ENCODE assay signal across 8 cellular contexts in the genomic region with DNA sequence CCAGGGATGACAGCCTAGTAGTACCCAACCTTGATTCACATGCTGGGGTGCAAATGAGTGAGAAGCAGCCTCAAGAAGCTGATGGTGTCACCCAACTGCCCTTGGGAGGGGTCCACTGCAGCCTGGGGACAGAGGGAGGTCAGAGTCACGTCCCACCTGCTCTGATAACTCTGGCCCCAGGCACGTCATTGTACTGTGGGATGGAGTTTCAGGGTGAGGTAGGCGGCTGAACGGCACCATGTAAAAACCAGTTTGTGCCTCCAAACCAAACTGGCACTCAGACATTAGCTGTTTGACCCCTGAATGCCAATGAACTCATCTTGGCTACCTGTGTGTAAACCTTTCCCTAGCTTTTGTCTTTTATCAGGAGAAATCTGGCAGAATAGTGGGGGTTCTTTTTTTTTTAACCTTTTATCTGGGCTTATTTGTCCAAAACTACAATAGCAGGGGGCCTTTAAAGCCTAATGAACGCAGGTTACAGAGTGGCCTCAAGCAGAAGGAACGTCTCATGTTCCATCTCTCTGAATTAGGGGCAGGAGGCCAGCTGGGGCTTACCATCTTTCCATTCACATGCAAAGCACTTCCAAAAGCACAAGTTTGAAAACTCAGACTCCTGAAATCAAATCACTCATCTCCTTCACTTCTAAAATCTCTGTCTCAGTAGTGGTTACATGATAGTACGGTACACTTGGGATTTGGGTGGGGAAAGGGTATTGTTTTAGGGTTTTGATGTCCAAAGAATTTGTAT.
DNase-seq lines count a peak whose midpoint lies in the region; ATAC-seq and TF ChIP-seq lines count a peak whose summit lies in the region.

No MANE protein-coding gene starts in this region.

- H3K27ac ChIP-seq in DOHH2 (ENCODE audit: low read depth, low read length) (no peak overlapping the region), tibial artery (peak overlapping the region; percentile 74 to 78)

- no peaks in the 10 kb centered on the region for H3K79me2 ChIP-seq in DOHH2 (ENCODE audit: control insufficient read depth, low read length)

- no peak for TF ChIP-seq CTCF in DOHH2 (IDR thresholded peaks at IDR 0.05; ENCODE audit: low read depth, low read length, poor library complexity, severe bottlenecking)
- TF ChIP-seq CTCF in fibroblast of the aortic adventitia (IDR thresholded peaks at IDR 0.05; ENCODE audit: insufficient read depth, low read length): no peak
- TF ChIP-seq CTCF in tibial artery (IDR thresholded peaks at IDR 0.05): no peak

- H3K9me2 ChIP-seq in DOHH2 (replicated peaks; ENCODE audit: control insufficient read depth, low read length): no peaks in the 10 kb centered on the region

- peak; percentile 31 for ATAC-seq in GM21825 (IDR thresholded peaks at IDR 0.05; ENCODE audit: unreplicated experiment)

- H3K36me3 ChIP-seq in DOHH2 (ENCODE audit: control insufficient read depth, low read length) (peaks cover 5% of the 10 kb centered on the region; the same call in 1 of the 2 replicates), tibial artery (peaks cover 26 to 36% (median 35%) of the 10 kb centered on the region in 3 donors)

- H3K4me3 ChIP-seq in DOHH2 (ENCODE audit: low read length) (peak overlapping the region; percentile 64), fibroblast of the aortic adventitia (ENCODE audit: low read depth, low read length) (peak overlapping the region; percentile 58), tibial artery (peak overlapping the region; percentile 32 to 46)

- H3K9me3 ChIP-seq in DOHH2 (ENCODE audit: control insufficient read depth, insufficient read depth, low read length) (0 out of 2 replicates have a peak, but pooled peaks cover under 1% of the 10 kb centered on the region), tibial artery (no peaks in the 10 kb centered on the region)

- DNase-seq in NCI-H526 (lab: John Stamatoyannopoulos, UW): peak; percentile 53 to 54
- no peak for DNase-seq in fibroblast of the aortic adventitia (ENCODE audit: low read depth)
- DNase-seq in tibial artery: no peak
- no peak for DNase-seq in middle frontal gyrus (ENCODE audit: extremely low spot score, low spot score)
- DNase-seq in NCI-H774 (lab: John Stamatoyannopoulos, UW): no peak
- no peak for DNase-seq in activated gamma-delta T cell (lab: John Stamatoyannopoulos, UW)

- H3K4me1 ChIP-seq in DOHH2 (ENCODE audit: control insufficient read depth, low read length): peaks cover 76% of the 10 kb centered on the region
- peaks cover 4 to 45% (median 29%) of the 10 kb centered on the region in 4 donors for H3K4me1 ChIP-seq in tibial artery

- peaks cover 23% of the 10 kb centered on the region for H3F3A ChIP-seq in DOHH2 (ENCODE audit: control insufficient read depth, insufficient read depth)

- H3K27me3 ChIP-seq in DOHH2 (ENCODE audit: control insufficient read depth, low read length) (peaks cover 57% of the 10 kb centered on the region), tibial artery (no peaks in the 10 kb centered on the region)

- H4K20me1 ChIP-seq in DOHH2 (ENCODE audit: control insufficient read depth, insufficient read depth, low read depth, low read length): peaks cover 14% of the 10 kb centered on the region

- peak overlapping the region; percentile 79 for H3K4me2 ChIP-seq in DOHH2 (ENCODE audit: low read length)

- intact Hi-C loops in tibial artery (cut with DNase I; ENCODE audit: low total_unique reads): loop anchor here (5.0 kb wide), 1 partner anchor 72 kb away; no protein-coding TSS in a partner anchor

Comparison
In these comparisons a context has a peak if more than half of its experiments do, and no peak if none do; other contexts are left out.
1. DNase-seq: peak in NCI-H526 (2 of 2); none in fibroblast of the aortic adventitia (single experiment), tibial artery (0 of 2), middle frontal gyrus (single experiment), NCI-H774 (single experiment) and activated gamma-delta T cell (single experiment).
2. Peak in every context shown above with its lines, with median percentiles within 50 percentile points of each other: H3K4me3 ChIP-seq.